ENCODE assay signal across 1 cellular context in genomic region chr1:43704838-43705237, GRCh38.
TF ChIP-seq lines count a peak whose summit lies in the region.

No MANE protein-coding gene starts in this region.

TF ChIP-seq in GM12878, 131 proteins besides CTCF, POLR2A, EP300 and RAD21:
- TF ChIP-seq PAX5 (IDR thresholded peaks at IDR 0.05; ENCODE audit: borderline replicate concordance, low read depth, low read length): no peak
- no peak for TF ChIP-seq REST (IDR thresholded peaks at IDR 0.05; ENCODE audit: low read depth, low read length)
- TF ChIP-seq CREB1 (IDR thresholded peaks at IDR 0.05; ENCODE audit: low read depth): no peak
- no peak for TF ChIP-seq ATF3 (IDR thresholded peaks at IDR 0.05; ENCODE audit: borderline replicate concordance, extremely low read depth, low read depth, low read length)
- no peak for TF ChIP-seq SREBF1 (IDR thresholded peaks at IDR 0.05; ENCODE audit: low read length)
- no peak for TF ChIP-seq NR2C2 (IDR thresholded peaks at IDR 0.05; ENCODE audit: borderline replicate concordance, control insufficient read depth, insufficient read length, low read depth)
- TF ChIP-seq ZBTB4 (CRISPR knock-in tag; IDR thresholded peaks at IDR 0.05): no peak
- TF ChIP-seq STAT3 (IDR thresholded peaks at IDR 0.05; ENCODE audit: low read depth, low read length): no peak
- TF ChIP-seq BHLHE40 (IDR thresholded peaks at IDR 0.05; ENCODE audit: borderline replicate concordance in 1 of 2, low read depth in 2 of 2, low read length in 1 of 2): no peak
- no peak for TF ChIP-seq ZSCAN29 (IDR thresholded peaks at IDR 0.05)
- TF ChIP-seq MYB (IDR thresholded peaks at IDR 0.05; ENCODE audit: borderline replicate concordance, low read depth, low read length): no peak
- TF ChIP-seq PML (IDR thresholded peaks at IDR 0.05; ENCODE audit: low read length): no peak
- TF ChIP-seq SP1 (IDR thresholded peaks at IDR 0.05; ENCODE audit: low read depth, low read length): no peak
- TF ChIP-seq MYC (IDR thresholded peaks at IDR 0.05; ENCODE audit: insufficient read depth, insufficient read length, insufficient replicate concordance, low read length, severe bottlenecking): no peak
